8 cellular contexts compared by ENCODE assay signal in the genomic region with DNA sequence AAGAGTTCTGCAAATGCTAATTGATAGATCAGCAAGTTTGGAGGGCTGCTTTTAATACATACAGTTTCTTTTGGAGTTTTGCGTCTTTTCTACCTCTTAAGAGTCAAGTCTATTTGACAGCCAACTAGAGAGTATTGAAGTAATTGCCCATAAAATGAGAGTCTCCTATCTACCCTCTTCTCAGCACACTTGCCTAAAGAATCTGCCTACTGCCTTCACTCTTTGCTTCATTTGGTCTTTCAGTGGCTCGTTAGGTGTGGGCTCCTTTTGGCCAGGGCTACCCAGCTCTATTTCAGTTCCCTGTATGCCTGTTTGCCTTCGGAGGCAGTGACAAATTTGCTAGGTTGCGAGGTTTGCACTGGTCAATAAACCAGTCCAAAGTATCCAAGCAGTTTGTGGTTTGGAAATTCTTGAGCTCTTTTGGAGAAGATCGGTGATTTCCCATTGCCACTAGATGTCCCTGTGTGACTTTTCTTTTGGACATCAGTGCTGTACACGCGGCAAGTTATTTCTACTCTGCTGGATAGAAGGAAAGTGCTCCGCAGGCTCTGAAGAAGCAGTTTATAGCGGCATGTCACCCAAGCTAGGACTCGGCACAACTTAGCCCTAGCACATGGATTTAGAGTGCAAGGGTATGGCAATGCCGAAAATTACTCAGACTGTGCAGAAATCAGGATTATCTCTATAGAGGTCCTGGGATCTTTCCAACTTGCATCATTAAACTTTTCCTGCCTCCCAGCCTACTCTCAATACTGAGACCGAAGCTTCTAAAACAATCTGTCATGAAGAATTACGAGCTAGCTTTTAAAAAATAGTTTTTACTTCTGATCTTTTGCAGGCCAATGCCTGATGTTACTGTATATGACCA. TPM values are rescaled to one million over a fixed set of nuclear protein-coding genes. Genes with fewer than 3 reads are reported as not detected.
DNase-seq lines count a peak whose midpoint lies in the region; ATAC-seq and TF ChIP-seq lines count a peak whose summit lies in the region.

No MANE protein-coding gene starts in this region.

- peaks cover 10% of the 10 kb centered on the region for H3K36me3 Mint-ChIP-seq in Calu3 (ENCODE audit: insufficient read depth, unreplicated experiment)

- BruUV-seq in Calu3 (replicated peaks; lab: Mats Ljungman, UMichigan) = no TSS peak

- CTCF ChIA-PET in Calu3 (lab: Charles Lee) = interaction anchor here (0.6 to 1.2 kb wide), 15 partner anchors 176 to 1606 kb away, joined by 3 to 10 read pairs (median 4); a partner anchor contains a TSS

- peak overlapping the region; percentile 23 for H3K4me3 Mint-ChIP-seq in Calu3 (ENCODE audit: low read depth, unreplicated experiment)

- ATAC-seq in GM21619 (IDR thresholded peaks at IDR 0.05; ENCODE audit: unreplicated experiment) = no peak
- no peak for ATAC-seq in HG02759 (IDR thresholded peaks at IDR 0.05; ENCODE audit: unreplicated experiment)
- ATAC-seq in HG02970 (IDR thresholded peaks at IDR 0.05; ENCODE audit: low FRiP score, unreplicated experiment) = no peak

- peak overlapping the region; percentile 18 for H3K27ac Mint-ChIP-seq in Calu3 (ENCODE audit: unreplicated experiment)

- DNase-seq in Calu3 (peak; percentile 47), LoVo (ENCODE audit: low spot score) (peak; percentile 68), SK-N-DZ (ENCODE audit: low spot score) (peak; percentile 65), head of caudate nucleus (peak in 37 of 42 donors; percentile 11 to 80 (median 45)), retinal pigment epithelial cell (ENCODE audit: low read depth) (peak; percentile 46)

- H3K27me3 Mint-ChIP-seq in Calu3 (ENCODE audit: unreplicated experiment) = no peaks in the 10 kb centered on the region

- intact Hi-C loops in Calu3 (cut with micrococcal nuclease; ENCODE audit: unreplicated experiment) (loop anchor here (5.0 to 10.0 kb wide), 3 partner anchors 301 to 549 kb away; no protein-coding TSS in a partner anchor), head of caudate nucleus (cut with DNase I) (no loop called here)

- peaks cover 2% of the 10 kb centered on the region for H3K9me3 Mint-ChIP-seq in Calu3 (ENCODE audit: low read depth, unreplicated experiment)

- no peak overlapping the region for H3K4me3 ChIP-seq in retinal pigment epithelial cell (ENCODE audit: low read length)

- peaks cover 41% of the 10 kb centered on the region for H3K4me1 Mint-ChIP-seq in Calu3 (ENCODE audit: low read depth, unreplicated experiment)

- TF ChIP-seq CTCF in Calu3 (IDR thresholded peaks at IDR 0.05; ENCODE audit: unreplicated experiment) (peak; percentile 44), retinal pigment epithelial cell (conservative IDR thresholded peaks at IDR 0.05; ENCODE audit: low read depth, low read length) (peak; percentile 56)

RNA-seq across cellular contexts. Expression of a gene that starts 38.6 kb away (rescaled TPM):
- total RNA-seq in Calu3 (2022) = 352 and 354 TPM in 2 replicates
- polyA plus RNA-seq in SK-N-DZ (2014; cell fraction: cytosol; rRNA removed) = not detected in 2 replicates
- polyA plus RNA-seq in SK-N-DZ (2014; cell fraction: nucleus; rRNA removed) = 0.18 and 1.5 TPM in 2 replicates
